Comparison of ENCODE assay signal across 1 cellular context in genomic region chr5:143174714-143175398, GRCh38.
TF ChIP-seq lines count a peak whose summit lies in the region.

No MANE protein-coding gene starts in this region.

TF ChIP-seq in GM23338, 12 proteins besides CTCF, POLR2A, EP300 and RAD21 (continued from another document):
- TF ChIP-seq EZH2phosphoT487 (IDR thresholded peaks at IDR 0.05; ENCODE audit: unreplicated experiment) (no peak), POLR2AphosphoS5 (IDR thresholded peaks at IDR 0.05; ENCODE audit: low read depth) (no peak)
